21 cellular contexts compared by ENCODE assay signal in the genomic region with DNA sequence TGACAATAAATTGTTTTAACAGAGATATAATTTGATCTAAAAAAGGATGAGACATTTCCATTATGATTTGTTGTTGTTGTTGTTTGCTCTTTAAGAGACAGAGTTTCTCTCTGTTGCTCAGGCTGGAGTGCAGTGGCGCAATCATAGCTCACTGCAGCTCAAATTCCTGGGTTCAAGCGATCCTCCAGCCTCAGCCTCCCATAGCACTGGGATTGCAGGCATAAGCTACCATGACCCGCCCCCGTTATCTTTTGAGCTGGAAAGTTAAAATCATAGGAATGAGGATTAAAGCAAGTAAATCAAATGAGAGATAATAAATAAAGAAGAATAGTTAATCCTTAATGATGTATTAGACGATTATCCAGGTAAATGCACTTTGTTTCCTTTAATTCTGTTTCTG.
DNase-seq lines count a peak whose midpoint lies in the region; ATAC-seq, FAIRE-seq and TF ChIP-seq lines count a peak whose summit lies in the region.
"Had no signal": no experiment of that assay in that cellular context is flagged by ENCODE, and none has a peak within 500 bp of the region (broad histone marks: within the 10 kb centered on the region; RNA-seq: fewer than 3 reads in every experiment).

No MANE protein-coding gene starts in this region.

- H3K4me3 Mint-ChIP-seq in activated CD4-positive, alpha-beta T cell treated with anti-CD3 and anti-CD28 coated beads, Interleukin-2, amount 10 ng/mL, durations not matched to agents 24 days and 14 days, result no peak overlapping the region
- no peak overlapping the region for H3K4me3 Mint-ChIP-seq in WTC11
- H3K4me3 Mint-ChIP-seq: CD14-positive monocyte; CD4-positive, alpha-beta T cell; CD8-positive, alpha-beta memory T cell; H9 had no signal

- no peaks in the 10 kb centered on the region for H3K36me3 Mint-ChIP-seq in activated CD4-positive, alpha-beta T cell treated with anti-CD3 and anti-CD28 coated beads, Interleukin-2, amount 10 ng/mL, durations not matched to agents 24 days and 14 days (ENCODE audit: low read depth)
- peaks cover 6% of the 10 kb centered on the region for H3K36me3 Mint-ChIP-seq in WTC11
- H3K36me3 Mint-ChIP-seq: CD14-positive monocyte; CD8-positive, alpha-beta memory T cell had no signal

- H3K27ac Mint-ChIP-seq in activated CD4-positive, alpha-beta T cell treated with anti-CD3 and anti-CD28 coated beads, Interleukin-2, amount 10 ng/mL, durations not matched to agents 24 days and 14 days, result no peak overlapping the region
- peak overlapping the region; percentile 25 for H3K27ac Mint-ChIP-seq in WTC11
- H3K27ac Mint-ChIP-seq: CD14-positive monocyte; CD4-positive, alpha-beta T cell; CD8-positive, alpha-beta memory T cell had no signal

- no peaks in the 10 kb centered on the region for H3K9me3 Mint-ChIP-seq in activated CD4-positive, alpha-beta T cell treated with anti-CD3 and anti-CD28 coated beads, Interleukin-2, amount 10 ng/mL, durations not matched to agents 24 days and 14 days
- H3K9me3 Mint-ChIP-seq in WTC11, result peaks cover 17% of the 10 kb centered on the region
- H3K9me3 Mint-ChIP-seq: CD4-positive, alpha-beta T cell had no signal

- FAIRE-seq in urothelium cell line (lab: Jason Lieb, UNC), result no peak
- FAIRE-seq: A549, GM12878 had no signal

- POLR2A ChIA-PET in WTC11 (lab: Charles Lee), result no interaction called here

- no peaks in the 10 kb centered on the region for H3K4me1 Mint-ChIP-seq in activated CD4-positive, alpha-beta T cell treated with anti-CD3 and anti-CD28 coated beads, Interleukin-2, amount 10 ng/mL, durations not matched to agents 24 days and 14 days
- H3K4me1 Mint-ChIP-seq in WTC11, result peaks cover 40% of the 10 kb centered on the region
- H3K4me1 Mint-ChIP-seq: CD14-positive monocyte; CD8-positive, alpha-beta memory T cell had no signal

- no peaks in the 10 kb centered on the region for H3K27me3 Mint-ChIP-seq in activated CD4-positive, alpha-beta T cell treated with anti-CD3 and anti-CD28 coated beads, Interleukin-2, amount 10 ng/mL, durations not matched to agents 24 days and 14 days
- H3K27me3 Mint-ChIP-seq in WTC11 (ENCODE audit: low read depth), result no peaks in the 10 kb centered on the region
- H3K27me3 Mint-ChIP-seq: CD4-positive, alpha-beta T cell; CD8-positive, alpha-beta memory T cell had no signal

- peak; percentile 16 for DNase-seq in activated CD4-positive, alpha-beta T cell treated with anti-CD3 and anti-CD28 coated beads, Interleukin-2, amount 10 ng/mL, durations not matched to agents 24 days and 14 days
- DNase-seq in activated CD4-positive, alpha-beta T cell treated with anti-CD3 and anti-CD28 coated beads, Interleukin-2, amount 50 U/mL, for 48 hours, result no peak
- DNase-seq in WTC11 (ENCODE audit: low spot score), result no peak
- peak; percentile 45 for DNase-seq in posterior vena cava (ENCODE audit: low spot score)
- DNase-seq in urothelium cell line (ENCODE audit: low spot score), result no peak
- DNase-seq: 8988T; ACHN; AML-193; BE2C; CD4-positive, alpha-beta T cell; CD8-positive, alpha-beta memory T cell; DMS 273 treated with DMSO at 0.1 percent for 48 hours; DMS79; EL; GDM1; H9 had no signal

- ATAC-seq in WTC11 (no peak), HG03565 (IDR thresholded peaks at IDR 0.05; ENCODE audit: unreplicated experiment) (no peak)
- ATAC-seq: A549, GM12878, HCT116 had no signal

- intact Hi-C loops in activated CD4-positive, alpha-beta T cell treated with anti-CD3 and anti-CD28 coated beads, Interleukin-2, amount 10 ng/mL, durations not matched to agents 24 days and 14 days (cut with micrococcal nuclease), result no loop called here
- intact Hi-C loops in posterior vena cava (cut with DNase I), result no loop called here

- CTCF ChIA-PET in WTC11 (lab: Charles Lee), result no interaction called here

- TF ChIP-seq CTCF in WTC11 (IDR thresholded peaks at IDR 0.05), result no peak

TF ChIP-seq in WTC11, 78 proteins besides CTCF, POLR2A, EP300 and RAD21 (continues in another document):
- TF ChIP-seq, protein P1, sequence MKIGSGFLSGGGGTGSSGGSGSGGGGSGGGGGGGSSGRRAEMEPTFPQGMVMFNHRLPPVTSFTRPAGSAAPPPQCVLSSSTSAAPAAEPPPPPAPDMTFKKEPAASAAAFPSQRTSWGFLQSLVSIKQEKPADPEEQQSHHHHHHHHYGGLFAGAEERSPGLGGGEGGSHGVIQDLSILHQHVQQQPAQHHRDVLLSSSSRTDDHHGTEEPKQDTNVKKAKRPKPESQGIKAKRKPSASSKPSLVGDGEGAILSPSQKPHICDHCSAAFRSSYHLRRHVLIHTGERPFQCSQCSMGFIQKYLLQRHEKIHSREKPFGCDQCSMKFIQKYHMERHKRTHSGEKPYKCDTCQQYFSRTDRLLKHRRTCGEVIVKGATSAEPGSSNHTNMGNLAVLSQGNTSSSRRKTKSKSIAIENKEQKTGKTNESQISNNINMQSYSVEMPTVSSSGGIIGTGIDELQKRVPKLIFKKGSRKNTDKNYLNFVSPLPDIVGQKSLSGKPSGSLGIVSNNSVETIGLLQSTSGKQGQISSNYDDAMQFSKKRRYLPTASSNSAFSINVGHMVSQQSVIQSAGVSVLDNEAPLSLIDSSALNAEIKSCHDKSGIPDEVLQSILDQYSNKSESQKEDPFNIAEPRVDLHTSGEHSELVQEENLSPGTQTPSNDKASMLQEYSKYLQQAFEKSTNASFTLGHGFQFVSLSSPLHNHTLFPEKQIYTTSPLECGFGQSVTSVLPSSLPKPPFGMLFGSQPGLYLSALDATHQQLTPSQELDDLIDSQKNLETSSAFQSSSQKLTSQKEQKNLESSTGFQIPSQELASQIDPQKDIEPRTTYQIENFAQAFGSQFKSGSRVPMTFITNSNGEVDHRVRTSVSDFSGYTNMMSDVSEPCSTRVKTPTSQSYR (CRISPR knock-in tag; IDR thresholded peaks at IDR 0.05), result no peak
- TF ChIP-seq, protein P2, sequence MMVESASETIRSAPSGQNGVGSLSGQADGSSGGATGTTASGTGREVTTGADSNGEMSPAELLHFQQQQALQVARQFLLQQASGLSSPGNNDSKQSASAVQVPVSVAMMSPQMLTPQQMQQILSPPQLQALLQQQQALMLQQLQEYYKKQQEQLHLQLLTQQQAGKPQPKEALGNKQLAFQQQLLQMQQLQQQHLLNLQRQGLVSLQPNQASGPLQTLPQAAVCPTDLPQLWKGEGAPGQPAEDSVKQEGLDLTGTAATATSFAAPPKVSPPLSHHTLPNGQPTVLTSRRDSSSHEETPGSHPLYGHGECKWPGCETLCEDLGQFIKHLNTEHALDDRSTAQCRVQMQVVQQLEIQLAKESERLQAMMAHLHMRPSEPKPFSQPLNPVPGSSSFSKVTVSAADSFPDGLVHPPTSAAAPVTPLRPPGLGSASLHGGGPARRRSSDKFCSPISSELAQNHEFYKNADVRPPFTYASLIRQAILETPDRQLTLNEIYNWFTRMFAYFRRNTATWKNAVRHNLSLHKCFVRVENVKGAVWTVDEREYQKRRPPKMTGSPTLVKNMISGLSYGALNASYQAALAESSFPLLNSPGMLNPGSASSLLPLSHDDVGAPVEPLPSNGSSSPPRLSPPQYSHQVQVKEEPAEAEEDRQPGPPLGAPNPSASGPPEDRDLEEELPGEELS (CRISPR knock-in tag; IDR thresholded peaks at IDR 0.05), result no peak
- TF ChIP-seq, protein P3, sequence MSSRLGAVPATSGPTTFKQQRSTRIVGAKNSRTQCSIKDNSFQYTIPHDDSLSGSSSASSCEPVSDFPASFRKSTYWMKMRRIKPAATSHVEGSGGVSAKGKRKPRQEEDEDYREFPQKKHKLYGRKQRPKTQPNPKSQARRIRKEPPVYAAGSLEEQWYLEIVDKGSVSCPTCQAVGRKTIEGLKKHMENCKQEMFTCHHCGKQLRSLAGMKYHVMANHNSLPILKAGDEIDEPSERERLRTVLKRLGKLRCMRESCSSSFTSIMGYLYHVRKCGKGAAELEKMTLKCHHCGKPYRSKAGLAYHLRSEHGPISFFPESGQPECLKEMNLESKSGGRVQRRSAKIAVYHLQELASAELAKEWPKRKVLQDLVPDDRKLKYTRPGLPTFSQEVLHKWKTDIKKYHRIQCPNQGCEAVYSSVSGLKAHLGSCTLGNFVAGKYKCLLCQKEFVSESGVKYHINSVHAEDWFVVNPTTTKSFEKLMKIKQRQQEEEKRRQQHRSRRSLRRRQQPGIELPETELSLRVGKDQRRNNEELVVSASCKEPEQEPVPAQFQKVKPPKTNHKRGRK (CRISPR knock-in tag; IDR thresholded peaks at IDR 0.05; ENCODE audit: borderline replicate concordance), result no peak
- TF ChIP-seq HMGA2 (CRISPR knock-in tag; IDR thresholded peaks at IDR 0.05) (no peak), SMAD4 (CRISPR knock-in tag; IDR thresholded peaks at IDR 0.05) (no peak)
- TF ChIP-seq, protein P4, sequence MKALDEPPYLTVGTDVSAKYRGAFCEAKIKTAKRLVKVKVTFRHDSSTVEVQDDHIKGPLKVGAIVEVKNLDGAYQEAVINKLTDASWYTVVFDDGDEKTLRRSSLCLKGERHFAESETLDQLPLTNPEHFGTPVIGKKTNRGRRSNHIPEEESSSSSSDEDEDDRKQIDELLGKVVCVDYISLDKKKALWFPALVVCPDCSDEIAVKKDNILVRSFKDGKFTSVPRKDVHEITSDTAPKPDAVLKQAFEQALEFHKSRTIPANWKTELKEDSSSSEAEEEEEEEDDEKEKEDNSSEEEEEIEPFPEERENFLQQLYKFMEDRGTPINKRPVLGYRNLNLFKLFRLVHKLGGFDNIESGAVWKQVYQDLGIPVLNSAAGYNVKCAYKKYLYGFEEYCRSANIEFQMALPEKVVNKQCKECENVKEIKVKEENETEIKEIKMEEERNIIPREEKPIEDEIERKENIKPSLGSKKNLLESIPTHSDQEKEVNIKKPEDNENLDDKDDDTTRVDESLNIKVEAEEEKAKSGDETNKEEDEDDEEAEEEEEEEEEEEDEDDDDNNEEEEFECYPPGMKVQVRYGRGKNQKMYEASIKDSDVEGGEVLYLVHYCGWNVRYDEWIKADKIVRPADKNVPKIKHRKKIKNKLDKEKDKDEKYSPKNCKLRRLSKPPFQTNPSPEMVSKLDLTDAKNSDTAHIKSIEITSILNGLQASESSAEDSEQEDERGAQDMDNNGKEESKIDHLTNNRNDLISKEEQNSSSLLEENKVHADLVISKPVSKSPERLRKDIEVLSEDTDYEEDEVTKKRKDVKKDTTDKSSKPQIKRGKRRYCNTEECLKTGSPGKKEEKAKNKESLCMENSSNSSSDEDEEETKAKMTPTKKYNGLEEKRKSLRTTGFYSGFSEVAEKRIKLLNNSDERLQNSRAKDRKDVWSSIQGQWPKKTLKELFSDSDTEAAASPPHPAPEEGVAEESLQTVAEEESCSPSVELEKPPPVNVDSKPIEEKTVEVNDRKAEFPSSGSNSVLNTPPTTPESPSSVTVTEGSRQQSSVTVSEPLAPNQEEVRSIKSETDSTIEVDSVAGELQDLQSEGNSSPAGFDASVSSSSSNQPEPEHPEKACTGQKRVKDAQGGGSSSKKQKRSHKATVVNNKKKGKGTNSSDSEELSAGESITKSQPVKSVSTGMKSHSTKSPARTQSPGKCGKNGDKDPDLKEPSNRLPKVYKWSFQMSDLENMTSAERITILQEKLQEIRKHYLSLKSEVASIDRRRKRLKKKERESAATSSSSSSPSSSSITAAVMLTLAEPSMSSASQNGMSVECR (CRISPR knock-in tag; IDR thresholded peaks at IDR 0.05; ENCODE audit: borderline replicate concordance), result no peak

Comparison
In these comparisons a context has a peak if more than half of its experiments do, and no peak if none do; other contexts are left out.
1. DNase-seq: peak in activated CD4-positive, alpha-beta T cell treated with anti-CD3 and anti-CD28 coated beads, Interleukin-2, amount 10 ng/mL, durations not matched to agents 24 days and 14 days (single experiment) and posterior vena cava (single experiment); none in activated CD4-positive, alpha-beta T cell treated with anti-CD3 and anti-CD28 coated beads, Interleukin-2, amount 50 U/mL, for 48 hours (0 of 2), WTC11 (single experiment) and urothelium cell line (single experiment).